8 cellular contexts compared by ENCODE assay signal in the genomic region with DNA sequence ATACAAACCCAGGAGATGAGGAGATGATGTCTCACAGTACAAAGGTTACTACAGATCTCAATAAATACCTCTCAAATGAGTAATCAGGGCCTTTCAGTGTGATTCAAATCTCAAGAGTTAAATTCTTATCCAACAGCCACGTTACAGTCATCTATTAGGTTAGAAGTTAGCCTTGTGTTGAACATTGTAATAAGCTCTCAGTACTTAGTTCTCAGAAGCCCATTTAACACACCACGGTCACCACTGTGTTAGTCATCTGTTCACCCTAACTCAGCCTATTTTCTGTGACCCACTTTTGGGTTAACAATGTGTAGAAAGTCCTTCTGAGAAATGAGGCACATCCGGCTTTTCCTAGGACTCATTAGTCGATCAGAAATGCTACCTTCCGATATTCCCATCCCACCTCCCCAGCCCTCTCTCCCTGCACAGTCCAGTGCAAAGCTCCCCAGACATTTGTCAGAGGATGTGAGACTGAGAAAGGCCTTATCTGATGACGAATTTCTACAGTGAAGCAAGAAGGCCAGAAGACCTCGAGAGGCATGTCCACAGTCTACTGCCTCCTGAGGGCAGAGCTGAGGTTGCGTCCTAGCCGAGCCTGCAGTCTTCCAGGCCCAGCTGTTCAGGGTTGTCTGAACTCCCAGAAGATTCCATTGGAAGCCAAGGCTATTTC.
DNase-seq lines count a peak whose midpoint lies in the region; ATAC-seq and TF ChIP-seq lines count a peak whose summit lies in the region.

No MANE protein-coding gene starts in this region.

- H3K27ac Mint-ChIP-seq in activated CD8-positive, alpha-beta memory T cell treated with anti-CD3 and anti-CD28 coated beads, Interleukin-2, amount 10 ng/mL, durations not matched to agents 7 days and 5 days: peak overlapping the region; percentile 85
- H3K27ac Mint-ChIP-seq in neural crest cell (ENCODE audit: unreplicated experiment): peak overlapping the region; percentile 84

- H3K4me3 ChIP-seq in cardiac fibroblast (replicated peaks in 1 of 2; ENCODE audit: low read depth in 2 of 2, low read length in 2 of 2): no peak overlapping the region

- CTCF ChIA-PET in activated CD8-positive, alpha-beta memory T cell treated with anti-CD3 and anti-CD28 coated beads, Interleukin-2, amount 10 ng/mL, durations not matched to agents 7 days and 5 days (lab: Charles Lee): interaction anchor here (0.8 to 3.5 kb wide), 7 partner anchors 19 to 264 kb away, joined by 3 to 23 read pairs (median 3); partner anchors contain the start of genes ACTR2 and CEP68

- peaks cover 7% of the 10 kb centered on the region for H3K27me3 Mint-ChIP-seq in activated CD8-positive, alpha-beta memory T cell treated with anti-CD3 and anti-CD28 coated beads, Interleukin-2, amount 10 ng/mL, durations not matched to agents 7 days and 5 days
- no peaks in the 10 kb centered on the region for H3K27me3 Mint-ChIP-seq in neural crest cell (ENCODE audit: low read depth)

- peaks cover 11% of the 10 kb centered on the region for H3K36me3 Mint-ChIP-seq in activated CD8-positive, alpha-beta memory T cell treated with anti-CD3 and anti-CD28 coated beads, Interleukin-2, amount 10 ng/mL, durations not matched to agents 7 days and 5 days
- H3K36me3 Mint-ChIP-seq in neural crest cell (ENCODE audit: low read depth): peaks cover 32% of the 10 kb centered on the region

- DNase-seq in activated CD8-positive, alpha-beta memory T cell treated with anti-CD3 and anti-CD28 coated beads, Interleukin-2, amount 10 ng/mL, durations not matched to agents 7 days and 5 days: peak; percentile 63
- no peak for DNase-seq in activated CD8-positive, alpha-beta memory T cell treated with anti-CD3 and anti-CD28 coated beads, Interleukin-2, amount 50 U/mL, for 4 hours
- DNase-seq in H4 (ENCODE audit: low spot score): peak; percentile 77
- peak; percentile 95 for DNase-seq in M059J (ENCODE audit: low read depth)
- DNase-seq in cardiac fibroblast (ENCODE audit: low read depth in 2 of 2): peak; percentile 81 to 95
- DNase-seq in neural crest cell (ENCODE audit: low read depth, low spot score): no peak
- DNase-seq in mucosa of gallbladder (ENCODE audit: low spot score): no peak
- DNase-seq in activated gamma-delta T cell (lab: John Stamatoyannopoulos, UW): no peak

- peaks cover 33% of the 10 kb centered on the region for H3K4me1 Mint-ChIP-seq in activated CD8-positive, alpha-beta memory T cell treated with anti-CD3 and anti-CD28 coated beads, Interleukin-2, amount 10 ng/mL, durations not matched to agents 7 days and 5 days
- H3K4me1 Mint-ChIP-seq in neural crest cell: no peaks in the 10 kb centered on the region

- H3K4me3 Mint-ChIP-seq in activated CD8-positive, alpha-beta memory T cell treated with anti-CD3 and anti-CD28 coated beads, Interleukin-2, amount 10 ng/mL, durations not matched to agents 7 days and 5 days: peak overlapping the region; percentile 49
- H3K4me3 Mint-ChIP-seq in neural crest cell: no peak overlapping the region

- peak; percentile 88 for TF ChIP-seq CTCF in cardiac fibroblast (IDR thresholded peaks at IDR 0.05; ENCODE audit: low read depth, low read length)
- peak; percentile 30 for TF ChIP-seq CTCF in neural crest cell (conservative IDR thresholded peaks at IDR 0.05)

- H3K9me3 Mint-ChIP-seq in activated CD8-positive, alpha-beta memory T cell treated with anti-CD3 and anti-CD28 coated beads, Interleukin-2, amount 10 ng/mL, durations not matched to agents 7 days and 5 days (ENCODE audit: low read depth): no peaks in the 10 kb centered on the region
- no peaks in the 10 kb centered on the region for H3K9me3 Mint-ChIP-seq in neural crest cell

- ATAC-seq in activated CD8-positive, alpha-beta memory T cell treated with anti-CD3 and anti-CD28 coated beads, Interleukin-2, amount 10 ng/mL, durations not matched to agents 7 days and 5 days: peak; percentile 94

Comparison
In these comparisons a context has a peak if more than half of its experiments do, and no peak if none do; other contexts are left out.
1. DNase-seq: peak in activated CD8-positive, alpha-beta memory T cell treated with anti-CD3 and anti-CD28 coated beads, Interleukin-2, amount 10 ng/mL, durations not matched to agents 7 days and 5 days (single experiment), H4 (single experiment), M059J (single experiment) and cardiac fibroblast (2 of 2); none in activated CD8-positive, alpha-beta memory T cell treated with anti-CD3 and anti-CD28 coated beads, Interleukin-2, amount 50 U/mL, for 4 hours (single experiment), neural crest cell (single experiment), mucosa of gallbladder (single experiment) and activated gamma-delta T cell (single experiment).